29 cellular contexts compared by ENCODE assay signal in genomic region chr5:105677291-105677690, GRCh38.
"Had no signal": no experiment of that assay in that cellular context is flagged by ENCODE, and none has a peak within 500 bp of the region (broad histone marks: within the 10 kb centered on the region; RNA-seq: fewer than 3 reads in every experiment).

No MANE protein-coding gene starts in this region.

- H2AFZ ChIP-seq: hepatocyte had no signal

- H3K36me3 Mint-ChIP-seq: activated CD4-positive, alpha-beta memory T cell treated with anti-CD3 and anti-CD28 coated beads for 36 hours; activated naive CD8-positive, alpha-beta T cell treated with anti-CD3 and anti-CD28 coated beads for 36 hours; brain; mesothelial cell of epicardium; naive thymus-derived CD4-positive, alpha-beta T cell had no signal

- H3K36me3 ChIP-seq: adrenal gland, ascending aorta, esophagus squamous epithelium, gastroesophageal sphincter, ovary, prostate gland, sigmoid colon, tibial nerve had no signal

- H3K79me2 ChIP-seq: hepatocyte had no signal

- H3K4me2 ChIP-seq: hepatocyte had no signal

- H3K27ac ChIP-seq: adrenal gland, ascending aorta, epithelial cell of prostate, esophagus squamous epithelium, gastroesophageal sphincter, hepatocyte, ovary, prostate gland, sigmoid colon, tibial nerve had no signal

- H3K4me1 Mint-ChIP-seq: activated CD4-positive, alpha-beta T cell treated with anti-CD3 and anti-CD28 coated beads, Interleukin-2, amount 10 ng/mL, durations not matched to agents 24 days and 14 days; activated naive CD8-positive, alpha-beta T cell treated with anti-CD3 and anti-CD28 coated beads for 36 hours; brain; endodermal cell; naive thymus-derived CD4-positive, alpha-beta T cell had no signal

- ATAC-seq: gastroesophageal sphincter; naive thymus-derived CD4-positive, alpha-beta T cell had no signal

- H3K4me3 ChIP-seq: adrenal gland, ascending aorta, esophagus squamous epithelium, gastroesophageal sphincter, hepatocyte, ovary, prostate gland, sigmoid colon, tibial nerve had no signal

- H3K27me3 Mint-ChIP-seq: activated CD4-positive, alpha-beta memory T cell treated with anti-CD3 and anti-CD28 coated beads for 36 hours; activated CD4-positive, alpha-beta T cell treated with anti-CD3 and anti-CD28 coated beads, Interleukin-2, amount 10 ng/mL, durations not matched to agents 24 days and 14 days; activated naive CD8-positive, alpha-beta T cell treated with anti-CD3 and anti-CD28 coated beads for 36 hours; brain; naive thymus-derived CD4-positive, alpha-beta T cell had no signal

- H3K27ac Mint-ChIP-seq: activated CD4-positive, alpha-beta memory T cell treated with anti-CD3 and anti-CD28 coated beads for 36 hours; activated CD4-positive, alpha-beta T cell treated with anti-CD3 and anti-CD28 coated beads, Interleukin-2, amount 10 ng/mL, durations not matched to agents 24 days and 14 days; activated naive CD4-positive, alpha-beta T cell treated with anti-CD3 and anti-CD28 coated beads for 36 hours; activated naive CD8-positive, alpha-beta T cell treated with anti-CD3 and anti-CD28 coated beads for 36 hours; activated T-helper 1 cell treated with anti-CD3 and anti-CD28 coated beads, Interleukin-12 subunit alpha, Interleukin-12 subunit beta, Interleukin-2, Interleukin-4 antibody, amounts not matched to agents 30 ng/mL and 10 ng/mL and 1 ng/mL, durations not matched to agents 14 hours and 24 hours and 36 hours; brain; endodermal cell; mesothelial cell of epicardium; naive thymus-derived CD4-positive, alpha-beta T cell had no signal

- H3K4me3 Mint-ChIP-seq: activated CD4-positive, alpha-beta memory T cell treated with anti-CD3 and anti-CD28 coated beads for 36 hours; activated CD4-positive, alpha-beta T cell treated with anti-CD3 and anti-CD28 coated beads, Interleukin-2, amount 10 ng/mL, durations not matched to agents 24 days and 14 days; activated naive CD4-positive, alpha-beta T cell treated with anti-CD3 and anti-CD28 coated beads for 36 hours; activated naive CD8-positive, alpha-beta T cell treated with anti-CD3 and anti-CD28 coated beads for 36 hours; activated T-helper 1 cell treated with anti-CD3 and anti-CD28 coated beads, Interleukin-12 subunit alpha, Interleukin-12 subunit beta, Interleukin-2, Interleukin-4 antibody, amounts not matched to agents 30 ng/mL and 10 ng/mL and 1 ng/mL, durations not matched to agents 14 hours and 24 hours and 36 hours; brain; endodermal cell; mesothelial cell of epicardium; naive thymus-derived CD4-positive, alpha-beta T cell had no signal

- H3K27me3 ChIP-seq: adrenal gland, ascending aorta, esophagus squamous epithelium, gastroesophageal sphincter, hepatocyte, ovary, sigmoid colon, tibial nerve had no signal

- DNase-seq: activated CD4-positive, alpha-beta memory T cell treated with anti-CD3 and anti-CD28 coated beads for 36 hours; activated CD4-positive, alpha-beta T cell treated with anti-CD3 and anti-CD28 coated beads, Interleukin-2, amount 10 ng/mL, durations not matched to agents 24 days and 14 days; activated CD4-positive, CD25-positive, alpha-beta regulatory T cell treated with anti-CD3 and anti-CD28 coated beads, Interleukin-2, amount 50 U/mL, for 72 hours; activated CD8-positive, alpha-beta memory T cell treated with anti-CD3 and anti-CD28 coated beads, Interleukin-2, amount 50 U/mL, for 4 hours; activated effector memory CD4-positive, alpha-beta T cell treated with anti-CD3 and anti-CD28 coated beads, Interleukin-2, amount 50 U/mL, for 16 hours; activated naive CD4-positive, alpha-beta T cell treated with anti-CD3 and anti-CD28 coated beads for 36 hours; activated naive CD8-positive, alpha-beta T cell treated with anti-CD3 and anti-CD28 coated beads for 36 hours; activated T-cell treated with anti-CD3 and anti-CD28 coated beads, Interleukin-2, amount 50 U/mL, for 1 hour; adrenal gland; central memory CD4-positive, alpha-beta T cell; endodermal cell; esophagus squamous epithelium; naive thymus-derived CD4-positive, alpha-beta T cell; ovary; retina; sigmoid colon; small intestine; stimulated activated CD4-positive, alpha-beta T cell treated with anti-CD3 and anti-CD28 coated beads, Interleukin-1b, Interleukin-23, amount 100 ng/mL, for 48 hours; stimulated activated naive CD4-positive, alpha-beta T cell treated with Interleukin-2 at 50 U/mL for 16 hours; T-helper 2 cell had no signal

- H3K9me3 Mint-ChIP-seq: activated CD4-positive, alpha-beta T cell treated with anti-CD3 and anti-CD28 coated beads, Interleukin-2, amount 10 ng/mL, durations not matched to agents 24 days and 14 days; activated naive CD8-positive, alpha-beta T cell treated with anti-CD3 and anti-CD28 coated beads for 36 hours; activated T-helper 1 cell treated with anti-CD3 and anti-CD28 coated beads, Interleukin-12 subunit alpha, Interleukin-12 subunit beta, Interleukin-2, Interleukin-4 antibody, amounts not matched to agents 30 ng/mL and 10 ng/mL and 1 ng/mL, durations not matched to agents 14 hours and 24 hours and 36 hours; brain; endodermal cell had no signal

- H3K4me1 ChIP-seq: adrenal gland, ascending aorta, esophagus squamous epithelium, gastroesophageal sphincter, prostate gland, sigmoid colon, tibial nerve had no signal

- H3K9me3 ChIP-seq: adrenal gland, ascending aorta, esophagus squamous epithelium, gastroesophageal sphincter, ovary, prostate gland, sigmoid colon, tibial nerve had no signal
